Comparison of ENCODE assay signal across 25 cellular contexts in genomic region chr14:103290494-103290893, GRCh38. TPM values are rescaled to one million over a fixed set of nuclear protein-coding genes. Genes with fewer than 3 reads are reported as not detected.
DNase-seq lines count a peak whose midpoint lies in the region; ATAC-seq, FAIRE-seq and TF ChIP-seq lines count a peak whose summit lies in the region.
"Had no signal": no experiment of that assay in that cellular context is flagged by ENCODE, and none has a peak within 500 bp of the region (broad histone marks: within the 10 kb centered on the region; RNA-seq: fewer than 3 reads in every experiment).

No MANE protein-coding gene starts in this region.

- peaks cover 40% of the 10 kb centered on the region for H3K27me3 Mint-ChIP-seq in activated naive CD8-positive, alpha-beta T cell treated with anti-CD3 and anti-CD28 coated beads for 36 hours
- peaks cover 10% of the 10 kb centered on the region for H3K27me3 Mint-ChIP-seq in activated T-helper 1 cell treated with anti-CD3 and anti-CD28 coated beads, Interleukin-12 subunit alpha, Interleukin-12 subunit beta, Interleukin-2, Interleukin-4 antibody, amounts not matched to agents 30 ng/mL and 10 ng/mL and 1 ng/mL, durations not matched to agents 14 hours and 24 hours and 36 hours (ENCODE audit: insufficient read depth)

- H3K4me3 Mint-ChIP-seq in activated naive CD8-positive, alpha-beta T cell treated with anti-CD3 and anti-CD28 coated beads for 36 hours: no peak overlapping the region
- H3K4me3 Mint-ChIP-seq in activated T-helper 1 cell treated with anti-CD3 and anti-CD28 coated beads, Interleukin-12 subunit alpha, Interleukin-12 subunit beta, Interleukin-2, Interleukin-4 antibody, amounts not matched to agents 30 ng/mL and 10 ng/mL and 1 ng/mL, durations not matched to agents 14 hours and 24 hours and 36 hours: no peak overlapping the region
- H3K4me3 Mint-ChIP-seq: CD14-positive monocyte; CD4-positive, alpha-beta memory T cell; CD4-positive, CD25-positive, alpha-beta regulatory T cell; CD8-positive, alpha-beta memory T cell had no signal

- TF ChIP-seq EP300 in A549 (IDR thresholded peaks at IDR 0.05): no peak

- H3K27ac Mint-ChIP-seq in activated naive CD8-positive, alpha-beta T cell treated with anti-CD3 and anti-CD28 coated beads for 36 hours: no peak overlapping the region
- no peak overlapping the region for H3K27ac Mint-ChIP-seq in activated T-helper 1 cell treated with anti-CD3 and anti-CD28 coated beads, Interleukin-12 subunit alpha, Interleukin-12 subunit beta, Interleukin-2, Interleukin-4 antibody, amounts not matched to agents 30 ng/mL and 10 ng/mL and 1 ng/mL, durations not matched to agents 14 hours and 24 hours and 36 hours
- H3K27ac Mint-ChIP-seq: CD14-positive monocyte; CD4-positive, alpha-beta memory T cell; CD4-positive, CD25-positive, alpha-beta regulatory T cell; CD8-positive, alpha-beta memory T cell had no signal

- H3K4me1 ChIP-seq in A549: peaks cover 6% of the 10 kb centered on the region; the same call in 2 of the 3 replicates
- H3K4me1 ChIP-seq: BE2C, BLaER1 had no signal

- DNase-seq in A549 (ENCODE audit: low read depth in 1 of 2, low spot score in 1 of 2) (no peak), mesenteric fat pad (ENCODE audit: low spot score) (peak; percentile 64), posterior vena cava (ENCODE audit: low spot score) (peak; percentile 74)
- DNase-seq in activated naive CD8-positive, alpha-beta T cell treated with anti-CD3 and anti-CD28 coated beads for 36 hours: no peak
- no peak for DNase-seq in activated T-helper 1 cell treated with anti-CD3 and anti-CD28 coated beads, Interleukin-12 subunit alpha, Interleukin-12 subunit beta, Interleukin-2, Interleukin-4 antibody, amounts not matched to agents 30 ng/mL and 10 ng/mL and 1 ng/mL, durations not matched to agents 14 hours and 24 hours and 36 hours (ENCODE audit: low spot score)
- DNase-seq: ACHN; BE2C; C1 segment of cervical spinal cord; CD4-positive, alpha-beta memory T cell; CD4-positive, CD25-positive, alpha-beta regulatory T cell; CD8-positive, alpha-beta memory T cell; COR-L47; DMS 273 treated with DMSO at 0.1 percent for 48 hours; DMS153; DMS53; DMS79; DND-41; EL; GDM1 had no signal

- H3K9me3 Mint-ChIP-seq in activated naive CD8-positive, alpha-beta T cell treated with anti-CD3 and anti-CD28 coated beads for 36 hours: no peaks in the 10 kb centered on the region
- no peaks in the 10 kb centered on the region for H3K9me3 Mint-ChIP-seq in activated T-helper 1 cell treated with anti-CD3 and anti-CD28 coated beads, Interleukin-12 subunit alpha, Interleukin-12 subunit beta, Interleukin-2, Interleukin-4 antibody, amounts not matched to agents 30 ng/mL and 10 ng/mL and 1 ng/mL, durations not matched to agents 14 hours and 24 hours and 36 hours
- H3K9me3 Mint-ChIP-seq: CD4-positive, alpha-beta memory T cell; CD8-positive, alpha-beta memory T cell had no signal

- peak overlapping the region; percentile 15 to 59; a peak in 4 of 6 replicates for H3K27ac ChIP-seq in A549
- H3K27ac ChIP-seq: 22Rv1, BLaER1 had no signal

- H3K36me3 Mint-ChIP-seq in activated naive CD8-positive, alpha-beta T cell treated with anti-CD3 and anti-CD28 coated beads for 36 hours: no peaks in the 10 kb centered on the region
- H3K36me3 Mint-ChIP-seq in activated T-helper 1 cell treated with anti-CD3 and anti-CD28 coated beads, Interleukin-12 subunit alpha, Interleukin-12 subunit beta, Interleukin-2, Interleukin-4 antibody, amounts not matched to agents 30 ng/mL and 10 ng/mL and 1 ng/mL, durations not matched to agents 14 hours and 24 hours and 36 hours (ENCODE audit: low read depth): no peaks in the 10 kb centered on the region
- H3K36me3 Mint-ChIP-seq: CD14-positive monocyte; CD4-positive, alpha-beta memory T cell; CD4-positive, CD25-positive, alpha-beta regulatory T cell; CD8-positive, alpha-beta memory T cell had no signal

- ATAC-seq in A549: no peak
- ATAC-seq: GM12878 had no signal

- intact Hi-C loops in posterior vena cava (cut with DNase I): loop anchor here (5.0 kb wide), 3 partner anchors 103 to 213 kb away; no protein-coding TSS in a partner anchor
- intact Hi-C loops in activated T-helper 1 cell treated with anti-CD3 and anti-CD28 coated beads, Interleukin-12 subunit alpha, Interleukin-12 subunit beta, Interleukin-2, Interleukin-4 antibody, amounts not matched to agents 30 ng/mL and 10 ng/mL and 1 ng/mL, durations not matched to agents 14 hours and 24 hours and 36 hours (cut with micrococcal nuclease): no loop called here

- H3K4me2 ChIP-seq in A549: no peak overlapping the region
- H3K4me2 ChIP-seq: BLaER1 had no signal

- POLR2A ChIA-PET in A549 (lab: Yijun Ruan, JAX): no interaction called here

- H3K4me1 Mint-ChIP-seq in activated naive CD8-positive, alpha-beta T cell treated with anti-CD3 and anti-CD28 coated beads for 36 hours: no peaks in the 10 kb centered on the region
- H3K4me1 Mint-ChIP-seq in activated T-helper 1 cell treated with anti-CD3 and anti-CD28 coated beads, Interleukin-12 subunit alpha, Interleukin-12 subunit beta, Interleukin-2, Interleukin-4 antibody, amounts not matched to agents 30 ng/mL and 10 ng/mL and 1 ng/mL, durations not matched to agents 14 hours and 24 hours and 36 hours (ENCODE audit: low read depth): no peaks in the 10 kb centered on the region
- H3K4me1 Mint-ChIP-seq: CD14-positive monocyte; CD8-positive, alpha-beta memory T cell had no signal

- no peak for FAIRE-seq in A549 (lab: Jason Lieb, UNC)
- FAIRE-seq: GM12878, GM12892, GM18507 had no signal

- 52% methylated on average over 3 of the region's 5 CpGs for WGBS in A549 (ENCODE audit: missing lambda C conversion rate)

- no peak for TF ChIP-seq RAD21 in A549 (conservative IDR thresholded peaks at IDR 0.05 in 1 of 2, IDR thresholded peaks at IDR 0.05 in 1 of 2)

- TF ChIP-seq CTCF in A549 (IDR thresholded peaks at IDR 0.05): no peak

- CTCF ChIA-PET in A549 (lab: Yijun Ruan, JAX): interaction anchor here (1.0 to 15.9 kb wide), 15 partner anchors 9 to 596 kb away, joined by 3 to 345 read pairs (median 20); partner anchors contain the start of gene EXOC3L4

- no peaks in the 10 kb centered on the region for H3K9me3 ChIP-seq in A549
- H3K9me3 ChIP-seq: BE2C, BLaER1 had no signal

- TF ChIP-seq POLR2A in A549 (IDR thresholded peaks at IDR 0.05; ENCODE audit: low read length): no peak

- H3K4me3 ChIP-seq in A549: no peak overlapping the region
- H3K4me3 ChIP-seq: BLaER1, GM12878 had no signal

TF ChIP-seq in A549, 52 proteins besides CTCF, POLR2A, EP300 and RAD21:
- no peak for TF ChIP-seq PBX3 (IDR thresholded peaks at IDR 0.05)
- TF ChIP-seq NR3C1 (IDR thresholded peaks at IDR 0.05): no peak
- no peak for TF ChIP-seq EHF (CRISPR knock-in tag; IDR thresholded peaks at IDR 0.05)
- no peak for TF ChIP-seq ELK1 (IDR thresholded peaks at IDR 0.05; ENCODE audit: low read depth, low read length)
- no peak for TF ChIP-seq HES2 (IDR thresholded peaks at IDR 0.05)
- no peak for TF ChIP-seq GATA3 (IDR thresholded peaks at IDR 0.05; ENCODE audit: borderline replicate concordance)
- TF ChIP-seq MAFK (IDR thresholded peaks at IDR 0.05; ENCODE audit: partially characterized antibody): no peak

RNA-seq across cellular contexts. Expression of gene EIF5, which starts 43.5 kb away (rescaled TPM):
- polyA plus RNA-seq in A549 (2011; rRNA removed) (509 and 591 TPM in 2 replicates), A549 (2017; fragmentation: RNase III; extraction: RNeasy Plus Mini Kit Qiagen cat#74134 plus additional on column Dnase treatment) (276 to 288 TPM (median 281 TPM) in 3 replicates)
- 193 and 219 TPM in 2 replicates for polyA plus RNA-seq in A549 (2012; cell fraction: cytosol; rRNA removed)
- polyA plus RNA-seq in A549 (2012; cell fraction: nucleus; rRNA removed): 137 and 145 TPM in 2 replicates
- polyA minus RNA-seq in A549 (2011; rRNA and poly(A)+ RNA removed): 204 and 274 TPM in 2 replicates
- total RNA-seq in mesenteric fat pad (267 TPM), posterior vena cava (100 to 1,000 TPM; 191 to 232 TPM)
- 100 to 1,000 TPM; 409 to 421 TPM for total RNA-seq in activated naive CD8-positive, alpha-beta T cell treated with anti-CD3 and anti-CD28 coated beads for 36 hours
- 279 and 292 TPM in 2 replicates for total RNA-seq in activated T-helper 1 cell treated with anti-CD3 and anti-CD28 coated beads, Interleukin-12 subunit alpha, Interleukin-12 subunit beta, Interleukin-2, Interleukin-4 antibody, amounts not matched to agents 30 ng/mL and 10 ng/mL and 1 ng/mL, durations not matched to agents 14 hours and 24 hours and 36 hours

Comparison
In these comparisons a context has a peak if more than half of its experiments do, and no peak if none do; other contexts are left out.
1. DNase-seq: peak in mesenteric fat pad (single experiment) and posterior vena cava (single experiment); none in A549 (0 of 2), activated naive CD8-positive, alpha-beta T cell treated with anti-CD3 and anti-CD28 coated beads for 36 hours (single experiment) and activated T-helper 1 cell treated with anti-CD3 and anti-CD28 coated beads, Interleukin-12 subunit alpha, Interleukin-12 subunit beta, Interleukin-2, Interleukin-4 antibody, amounts not matched to agents 30 ng/mL and 10 ng/mL and 1 ng/mL, durations not matched to agents 14 hours and 24 hours and 36 hours (single experiment).